ENCODE assay signal across 1 cellular context in genomic region chr1:162349635-162350330, GRCh38.
TF ChIP-seq lines count a peak whose summit lies in the region.

No MANE protein-coding gene starts in this region.

TF ChIP-seq in K562, 482 proteins besides CTCF, POLR2A, EP300 and RAD21 (continued from another document and continues in another):
- TF ChIP-seq ZKSCAN1 (IDR thresholded peaks at IDR 0.05; ENCODE audit: low read depth, low read length) (no peak), MLX (CRISPR knock-in tag; conservative IDR thresholded peaks at IDR 0.05) (no peak), THRAP3 (IDR thresholded peaks at IDR 0.05; ENCODE audit: borderline replicate concordance) (no peak), MTA1 (IDR thresholded peaks at IDR 0.05; ENCODE audit: borderline replicate concordance) (no peak), SMARCA4 (IDR thresholded peaks at IDR 0.05) (peak; percentile 57; the same call in 1 of the 2 replicates), TARDBP (IDR thresholded peaks at IDR 0.05) (no peak), ZNF707 (CRISPR knock-in tag; conservative IDR thresholded peaks at IDR 0.05) (no peak), TEAD4 (IDR thresholded peaks at IDR 0.05; ENCODE audit: low read length) (no peak), TEAD4 (CRISPR knock-in tag; IDR thresholded peaks at IDR 0.05; ENCODE audit: borderline replicate concordance) (no peak), CHCHD3 (CRISPR knock-in tag; IDR thresholded peaks at IDR 0.05) (no peak), TAL1 (IDR thresholded peaks at IDR 0.05) (no peak), FOS (IDR thresholded peaks at IDR 0.05; ENCODE audit: extremely low read depth, insufficient read length) (no peak), RBBP5 (IDR thresholded peaks at IDR 0.05; ENCODE audit: borderline replicate concordance, insufficient read depth, low read length, poor library complexity, severe bottlenecking) (no peak), FOXO4 (CRISPR knock-in tag; IDR thresholded peaks at IDR 0.05) (no peak), CEBPB (tag; IDR thresholded peaks at IDR 0.05) (no peak), RB1 (IDR thresholded peaks at IDR 0.05; ENCODE audit: low read depth) (no peak), MTA3 (IDR thresholded peaks at IDR 0.05; ENCODE audit: borderline replicate concordance) (no peak), SRSF9 (IDR thresholded peaks at IDR 0.05; ENCODE audit: borderline replicate concordance, low read depth, low read length) (no peak), ZNF212 (CRISPR knock-in tag; IDR thresholded peaks at IDR 0.05) (no peak), MEF2A (IDR thresholded peaks at IDR 0.05; ENCODE audit: control insufficient read depth, low read depth, low read length) (no peak), HLTF (IDR thresholded peaks at IDR 0.05) (no peak), SMARCB1 (IDR thresholded peaks at IDR 0.05; ENCODE audit: insufficient read length, low read depth) (no peak), SNIP1 (IDR thresholded peaks at IDR 0.05; ENCODE audit: low read depth) (no peak), ZNF551 (CRISPR knock-in tag; IDR thresholded peaks at IDR 0.05) (no peak), ESRRB (CRISPR knock-in tag; IDR thresholded peaks at IDR 0.05; ENCODE audit: borderline replicate concordance) (no peak), ZNF431 (CRISPR knock-in tag; IDR thresholded peaks at IDR 0.05) (no peak), POLR2H (tag; IDR thresholded peaks at IDR 0.05; ENCODE audit: low read depth) (no peak), GABPB2 (CRISPR knock-in tag; conservative IDR thresholded peaks at IDR 0.05) (no peak), NR4A1 (CRISPR knock-in tag; IDR thresholded peaks at IDR 0.05) (no peak), NR4A1 (tag; IDR thresholded peaks at IDR 0.05) (no peak), ZNF668 (CRISPR knock-in tag; IDR thresholded peaks at IDR 0.05) (no peak), ATF1 (CRISPR knock-in tag; IDR thresholded peaks at IDR 0.05) (no peak), ATF1 (tag; IDR thresholded peaks at IDR 0.05) (peak; percentile 40; the same call in 1 of the 2 replicates), MECOM (CRISPR knock-in tag; IDR thresholded peaks at IDR 0.05) (0 out of 2 replicates have a peak, but pooled peaks have one; percentile 20), ELK3 (CRISPR knock-in tag; IDR thresholded peaks at IDR 0.05) (no peak), CREM (IDR thresholded peaks at IDR 0.05; ENCODE audit: low read depth) (peak; percentile 70), MYBL2 (IDR thresholded peaks at IDR 0.05; ENCODE audit: low read depth) (no peak), MYBL2 (CRISPR knock-in tag; IDR thresholded peaks at IDR 0.05; ENCODE audit: borderline replicate concordance) (no peak), SOX6 (IDR thresholded peaks at IDR 0.05) (no peak), PBX2 (CRISPR knock-in tag; IDR thresholded peaks at IDR 0.05; ENCODE audit: low read depth) (no peak), PBX2 (tag; conservative IDR thresholded peaks at IDR 0.05; ENCODE audit: low read depth) (no peak), CREB1 (IDR thresholded peaks at IDR 0.05) (0 out of 2 replicates have a peak, but pooled peaks have one; percentile 29), CREB1 (CRISPR knock-in tag; IDR thresholded peaks at IDR 0.05) (no peak), ZBTB33 (CRISPR knock-in tag; IDR thresholded peaks at IDR 0.05) (no peak), TCF3 (CRISPR knock-in tag; IDR thresholded peaks at IDR 0.05) (no peak), SFPQ (IDR thresholded peaks at IDR 0.05; ENCODE audit: low read depth, low read length) (no peak), ZNF445 (CRISPR knock-in tag; IDR thresholded peaks at IDR 0.05; ENCODE audit: low read depth) (no peak), MTA2 (IDR thresholded peaks at IDR 0.05; ENCODE audit: low read depth) (no peak), PREB (CRISPR knock-in tag; IDR thresholded peaks at IDR 0.05) (no peak), PTTG1 (tag; IDR thresholded peaks at IDR 0.05; ENCODE audit: low read depth) (no peak), ZNF76 (CRISPR knock-in tag; IDR thresholded peaks at IDR 0.05; ENCODE audit: borderline replicate concordance) (no peak), ZBTB26 (CRISPR knock-in tag; IDR thresholded peaks at IDR 0.05) (no peak), FOXP1 (CRISPR knock-in tag; IDR thresholded peaks at IDR 0.05) (no peak), ZBTB11 (CRISPR knock-in tag; IDR thresholded peaks at IDR 0.05) (no peak), ZNF512 (tag; IDR thresholded peaks at IDR 0.05) (no peak)
